Comparison of ENCODE assay signal across 20 cellular contexts in the genomic region with DNA sequence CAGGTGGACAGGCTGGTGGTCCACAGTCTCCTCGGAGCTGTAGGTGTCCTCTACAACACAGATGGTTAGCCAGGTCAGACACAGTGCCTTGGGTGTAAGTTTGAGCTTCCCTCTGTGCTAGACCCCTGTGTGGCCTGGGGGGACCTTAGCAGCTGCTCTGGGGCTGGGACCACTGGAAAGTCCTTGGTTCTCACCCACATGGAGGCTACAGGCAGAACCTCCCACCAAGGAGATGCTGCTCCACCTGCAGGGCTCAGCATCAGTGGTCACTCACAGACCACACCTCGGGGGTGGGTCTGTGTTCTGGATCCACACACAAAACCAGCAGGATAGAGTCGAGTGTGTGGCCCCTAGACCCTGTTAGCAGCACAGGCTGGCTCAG. TPM values are rescaled to one million over a fixed set of nuclear protein-coding genes. Genes with fewer than 3 reads are reported as not detected.
A peak's percentile ranks its signal among the peaks of the same experiment; 100 is the strongest.
DNase-seq lines count a peak whose midpoint lies in the region; ATAC-seq and TF ChIP-seq lines count a peak whose summit lies in the region.
"Had no signal": no experiment of that assay in that cellular context is flagged by ENCODE, and none has a peak within 500 bp of the region (broad histone marks: within the 10 kb centered on the region; RNA-seq: fewer than 3 reads in every experiment).

No MANE protein-coding gene starts in this region.

- H3K27me3 ChIP-seq in right cardiac atrium (ENCODE audit: control insufficient read depth, insufficient read depth) (no peaks in the 10 kb centered on the region), stomach smooth muscle (ENCODE audit: control insufficient read depth in 1 of 2, insufficient read depth in 2 of 2, low read length in 2 of 2) (no peaks in the 10 kb centered on the region), vagina (no peaks in the 10 kb centered on the region)
- H3K27me3 ChIP-seq: BLaER1 had no signal

- no peaks in the 10 kb centered on the region for H3K36me3 Mint-ChIP-seq in activated CD4-positive, alpha-beta T cell treated with anti-CD3 and anti-CD28 coated beads, Interleukin-2, amount 10 ng/mL, durations not matched to agents 24 days and 14 days (ENCODE audit: low read depth)

- H3K9me3 ChIP-seq in right cardiac atrium (ENCODE audit: control insufficient read depth, low read length), result no peaks in the 10 kb centered on the region
- H3K9me3 ChIP-seq in stomach smooth muscle (ENCODE audit: control insufficient read depth in 2 of 2, low read length in 2 of 2), result no peaks in the 10 kb centered on the region
- no peaks in the 10 kb centered on the region for H3K9me3 ChIP-seq in vagina
- H3K9me3 ChIP-seq: BLaER1 had no signal

- H3K27me3 Mint-ChIP-seq in activated CD4-positive, alpha-beta T cell treated with anti-CD3 and anti-CD28 coated beads, Interleukin-2, amount 10 ng/mL, durations not matched to agents 24 days and 14 days, result peaks cover 8% of the 10 kb centered on the region

- H3K4me1 Mint-ChIP-seq in activated CD4-positive, alpha-beta T cell treated with anti-CD3 and anti-CD28 coated beads, Interleukin-2, amount 10 ng/mL, durations not matched to agents 24 days and 14 days, result peaks cover 3% of the 10 kb centered on the region
- H3K4me1 Mint-ChIP-seq: CD8-positive, alpha-beta memory T cell had no signal

- H3K9me3 Mint-ChIP-seq in activated CD4-positive, alpha-beta T cell treated with anti-CD3 and anti-CD28 coated beads, Interleukin-2, amount 10 ng/mL, durations not matched to agents 24 days and 14 days, result no peaks in the 10 kb centered on the region
- H3K9me3 Mint-ChIP-seq: CD8-positive, alpha-beta memory T cell had no signal

- ATAC-seq in Right ventricle myocardium inferior (no peak), right cardiac atrium (no peak)

- DNase-seq in cardiac septum (ENCODE audit: low spot score), result peak; percentile 66
- DNase-seq in Right ventricle myocardium inferior (ENCODE audit: missing footprints), result no peak
- DNase-seq in right cardiac atrium, result no peak
- no peak for DNase-seq in vagina (ENCODE audit: extremely low spot score in 2 of 2)
- no peak for DNase-seq in activated CD4-positive, alpha-beta T cell treated with anti-CD3 and anti-CD28 coated beads, Interleukin-2, amount 10 ng/mL, durations not matched to agents 24 days and 14 days
- no peak for DNase-seq in A172 (ENCODE audit: low spot score)
- no peak for DNase-seq in SK-N-DZ (ENCODE audit: low spot score)
- DNase-seq: 8988T; CD8-positive, alpha-beta memory T cell; DMS 273 treated with DMSO at 0.1 percent for 48 hours; GF-D8; KG1; NCI-H1417 treated with DMSO at 0.1 percent for 48 hours; NCI-H2029; NCI-H748 treated with DMSO at 0.1 percent for 48 hours had no signal

- no peak for TF ChIP-seq POLR2A in vagina (IDR thresholded peaks at IDR 0.05)

- WGBS in right cardiac atrium, result 80% methylated on average over 3 of the region's 3 CpGs

- H3K27ac ChIP-seq in right cardiac atrium (ENCODE audit: low read length) (peak overlapping the region; percentile 79), stomach smooth muscle (ENCODE audit: low read length) (peak overlapping the region; percentile 24), vagina (peak overlapping the region; percentile 63)
- H3K27ac ChIP-seq: BLaER1, RWPE1 had no signal

- H3K9ac ChIP-seq in stomach smooth muscle (ENCODE audit: low read length in 2 of 2), result no peak overlapping the region
- H3K9ac ChIP-seq: BLaER1 had no signal

- H3K36me3 ChIP-seq in stomach smooth muscle (ENCODE audit: control insufficient read depth in 2 of 2, insufficient read depth in 2 of 2, low read length in 2 of 2), result peaks cover 0 to 10% of the 10 kb centered on the region in 2 donors
- H3K36me3 ChIP-seq in vagina, result peaks cover 0 to 13% of the 10 kb centered on the region in 2 donors
- H3K36me3 ChIP-seq: BLaER1 had no signal

- H3K4me1 ChIP-seq in right cardiac atrium (ENCODE audit: control insufficient read depth, insufficient read depth, low read length), result peaks cover 38% of the 10 kb centered on the region
- peaks cover 24% of the 10 kb centered on the region for H3K4me1 ChIP-seq in stomach smooth muscle (ENCODE audit: control insufficient read depth, insufficient read depth, low read length)
- H3K4me1 ChIP-seq in vagina, result peaks cover 65% of the 10 kb centered on the region

- H3K27ac Mint-ChIP-seq in activated CD4-positive, alpha-beta T cell treated with anti-CD3 and anti-CD28 coated beads, Interleukin-2, amount 10 ng/mL, durations not matched to agents 24 days and 14 days, result no peak overlapping the region
- H3K27ac Mint-ChIP-seq: CD8-positive, alpha-beta memory T cell had no signal

- no peak overlapping the region for H3K4me3 ChIP-seq in right cardiac atrium (ENCODE audit: low read length)
- H3K4me3 ChIP-seq in stomach smooth muscle (ENCODE audit: low read length in 2 of 2), result no peak overlapping the region
- H3K4me3 ChIP-seq in vagina, result no peak overlapping the region
- H3K4me3 ChIP-seq: BLaER1 had no signal

- no peak for TF ChIP-seq CTCF in vagina (IDR thresholded peaks at IDR 0.05)

- H3K4me3 Mint-ChIP-seq in activated CD4-positive, alpha-beta T cell treated with anti-CD3 and anti-CD28 coated beads, Interleukin-2, amount 10 ng/mL, durations not matched to agents 24 days and 14 days, result no peak overlapping the region
- H3K4me3 Mint-ChIP-seq: CD8-positive, alpha-beta memory T cell had no signal

- intact Hi-C loops in cardiac septum (cut with DNase I), result no loop called here
- intact Hi-C loops in Right ventricle myocardium inferior (cut with DNase I), result no loop called here
- intact Hi-C loops in right cardiac atrium (cut with DNase I), result no loop called here
- intact Hi-C loops in vagina (cut with DNase I), result no loop called here
- intact Hi-C loops in activated CD4-positive, alpha-beta T cell treated with anti-CD3 and anti-CD28 coated beads, Interleukin-2, amount 10 ng/mL, durations not matched to agents 24 days and 14 days (cut with micrococcal nuclease), result no loop called here

RNA-seq across cellular contexts. Expression of gene RASL12, which starts 8.4 kb away (rescaled TPM):
- 11.5 TPM for total RNA-seq in cardiac septum
- 23.3 TPM for total RNA-seq in Right ventricle myocardium inferior
- 10 to 100 TPM; 63.2 to 88.0 (median 70.0) TPM for total RNA-seq in right cardiac atrium
- polyA plus RNA-seq in right cardiac atrium, result 68.8 TPM
- total RNA-seq in vagina, result 85.7 TPM
- total RNA-seq in activated CD4-positive, alpha-beta T cell treated with anti-CD3 and anti-CD28 coated beads, Interleukin-2, amount 10 ng/mL, durations not matched to agents 24 days and 14 days, result not detected in 2 replicates
- total RNA-seq in A172 (2014; rRNA removed; shearing (Covaris generic)), result not detected in 2 replicates
- polyA plus RNA-seq in SK-N-DZ (2014; cell fraction: cytosol; rRNA removed), result not detected in 2 replicates
- not detected in 2 replicates for polyA plus RNA-seq in SK-N-DZ (2014; cell fraction: nucleus; rRNA removed)
- total RNA-seq: CD8-positive, alpha-beta memory T cell had no signal
- polyA plus RNA-seq: CD8-positive, alpha-beta memory T cell had no signal

RNA-seq across cellular contexts. Expression of gene SLC51B, which starts 14.2 kb away (rescaled TPM):
- total RNA-seq in cardiac septum (not detected), Right ventricle myocardium inferior (not detected), right cardiac atrium (not detected), vagina (not detected)
- polyA plus RNA-seq in right cardiac atrium, result not detected
- total RNA-seq in activated CD4-positive, alpha-beta T cell treated with anti-CD3 and anti-CD28 coated beads, Interleukin-2, amount 10 ng/mL, durations not matched to agents 24 days and 14 days, result not detected in 2 replicates
- total RNA-seq in A172 (2014; rRNA removed; shearing (Covaris generic)), result not detected in 2 replicates
- not detected in 2 replicates for polyA plus RNA-seq in SK-N-DZ (2014; cell fraction: cytosol; rRNA removed)
- not detected in 2 replicates for polyA plus RNA-seq in SK-N-DZ (2014; cell fraction: nucleus; rRNA removed)
- total RNA-seq: CD8-positive, alpha-beta memory T cell; Daoy had no signal
- polyA plus RNA-seq: CD8-positive, alpha-beta memory T cell had no signal

RNA-seq across cellular contexts. Expression of gene KBTBD13, which starts 17.2 kb away (rescaled TPM):
- total RNA-seq in cardiac septum (3.3 TPM), Right ventricle myocardium inferior (8.4 TPM), right cardiac atrium (1 to 10 TPM; 2.8 to 8.9 (median 5.3) TPM), vagina (not detected)
- 6.9 TPM for polyA plus RNA-seq in right cardiac atrium
- not detected in 2 replicates for total RNA-seq in activated CD4-positive, alpha-beta T cell treated with anti-CD3 and anti-CD28 coated beads, Interleukin-2, amount 10 ng/mL, durations not matched to agents 24 days and 14 days
- total RNA-seq in A172 (2014; rRNA removed; shearing (Covaris generic)), result not detected in 2 replicates
- 0.10 and 0.23 TPM in 2 replicates for polyA plus RNA-seq in SK-N-DZ (2014; cell fraction: cytosol; rRNA removed)
- polyA plus RNA-seq in SK-N-DZ (2014; cell fraction: nucleus; rRNA removed), result 0.39 TPM in 1 of 2 replicates, not detected in the other
- total RNA-seq: CD8-positive, alpha-beta memory T cell; Daoy; NCI-H460 had no signal
- polyA plus RNA-seq: CD8-positive, alpha-beta memory T cell had no signal

RNA-seq across cellular contexts. Expression of gene MTFMT, which starts 29.9 kb away (rescaled TPM):
- total RNA-seq in cardiac septum, result 18.4 TPM
- 18.7 TPM for total RNA-seq in Right ventricle myocardium inferior
- total RNA-seq in right cardiac atrium, result 10 to 100 TPM; 17.4 to 18.0 (median 17.7) TPM
- 9.9 TPM for polyA plus RNA-seq in right cardiac atrium
- total RNA-seq in vagina, result 18.7 TPM
- total RNA-seq in activated CD4-positive, alpha-beta T cell treated with anti-CD3 and anti-CD28 coated beads, Interleukin-2, amount 10 ng/mL, durations not matched to agents 24 days and 14 days, result 19.4 and 21.6 TPM in 2 replicates
- total RNA-seq in A172 (2014; rRNA removed; shearing (Covaris generic)), result 33.4 and 47.1 TPM in 2 replicates
- polyA plus RNA-seq in SK-N-DZ (2014; cell fraction: cytosol; rRNA removed), result 15.7 and 22.6 TPM in 2 replicates
- 11.9 and 13.0 TPM in 2 replicates for polyA plus RNA-seq in SK-N-DZ (2014; cell fraction: nucleus; rRNA removed)

RNA-seq across cellular contexts. Expression of gene UBAP1L, which starts 55.6 kb away (rescaled TPM):
- total RNA-seq in cardiac septum (2.4 TPM), Right ventricle myocardium inferior (1.5 TPM), right cardiac atrium (1 to 10 TPM; 1.7 to 2.5 (median 1.8) TPM), vagina (5.4 TPM)
- 1.4 TPM for polyA plus RNA-seq in right cardiac atrium
- total RNA-seq in activated CD4-positive, alpha-beta T cell treated with anti-CD3 and anti-CD28 coated beads, Interleukin-2, amount 10 ng/mL, durations not matched to agents 24 days and 14 days, result 6.3 and 6.6 TPM in 2 replicates
- total RNA-seq in A172 (2014; rRNA removed; shearing (Covaris generic)), result 0.05 and 0.65 TPM in 2 replicates
- 0.58 and 0.83 TPM in 2 replicates for polyA plus RNA-seq in SK-N-DZ (2014; cell fraction: cytosol; rRNA removed)
- 7.6 and 9.6 TPM in 2 replicates for polyA plus RNA-seq in SK-N-DZ (2014; cell fraction: nucleus; rRNA removed)

Comparison
In these comparisons a context has a peak if more than half of its experiments do, and no peak if none do; other contexts are left out.
1. H3K27ac ChIP-seq: peak in every context shown above with its lines; median percentile 79 in right cardiac atrium; 63 in vagina; 24 in stomach smooth muscle.
2. RNA of gene RASL12, which starts 8.4 kb away (total RNA-seq): 85.7 TPM in vagina (single experiment), 63.2 to 88.0 TPM in right cardiac atrium, 23.3 TPM in Right ventricle myocardium inferior (single experiment) and 11.5 TPM in cardiac septum (single experiment); not detected in activated CD4-positive, alpha-beta T cell treated with anti-CD3 and anti-CD28 coated beads, Interleukin-2, amount 10 ng/mL, durations not matched to agents 24 days and 14 days and not detected in A172; every median in the first group is over 10 times any median in the second.